ENCODE assay signal across 8 cellular contexts in genomic region chr3:13091898-13092620, GRCh38. TPM values are rescaled to one million over a fixed set of nuclear protein-coding genes. Genes with fewer than 3 reads are reported as not detected.
DNase-seq lines count a peak whose midpoint lies in the region; ATAC-seq and TF ChIP-seq lines count a peak whose summit lies in the region.

No MANE protein-coding gene starts in this region.

- H3K4me1 Mint-ChIP-seq in T-helper 17 cell: peaks cover 6% of the 10 kb centered on the region

- H3K4me3 Mint-ChIP-seq in T-helper 17 cell: no peak overlapping the region

- no peak overlapping the region for H3K4me3 ChIP-seq in retinal pigment epithelial cell (ENCODE audit: low read length)

- intact Hi-C loops in left ventricle myocardium superior (cut with micrococcal nuclease): loop anchor here (10.0 kb wide), 1 partner anchor 363 kb away; no protein-coding TSS in a partner anchor

- DNase-seq in C1 segment of cervical spinal cord (lab: John Stamatoyannopoulos, UW) (peak; percentile 15 to 80 (median 60)), Kasumi-1 (lab: John Stamatoyannopoulos, UW) (peak; percentile 68 to 70), T-helper 17 cell (peak; percentile 61 to 79 (median 62)), amniotic epithelial cell (ENCODE audit: low read depth) (peak; percentile 59), left ventricle myocardium superior (peak; percentile 90), retinal pigment epithelial cell (ENCODE audit: low read depth) (no peak)

- H3K9me3 ChIP-seq in T-helper 17 cell (ENCODE audit: control insufficient read depth, low read length, poor library complexity, severe bottlenecking): no peaks in the 10 kb centered on the region

- peak overlapping the region; percentile 39 for H3K27ac Mint-ChIP-seq in T-helper 17 cell

- ATAC-seq in GM19452 (IDR thresholded peaks at IDR 0.05; ENCODE audit: unreplicated experiment) (peak; percentile 60), T-helper 17 cell (peak; percentile 82), left ventricle myocardium superior (peak; percentile 87), HG03521 (IDR thresholded peaks at IDR 0.05; ENCODE audit: unreplicated experiment) (no peak)

- H3K27me3 Mint-ChIP-seq in T-helper 17 cell: peaks cover 24% of the 10 kb centered on the region

- no peaks in the 10 kb centered on the region for H3K36me3 Mint-ChIP-seq in T-helper 17 cell (ENCODE audit: low read depth)

- peak; percentile 93 for TF ChIP-seq CTCF in retinal pigment epithelial cell (conservative IDR thresholded peaks at IDR 0.05; ENCODE audit: low read depth, low read length)

RNA-seq across cellular contexts. Expression of gene IQSEC1, which starts 18.8 kb away (rescaled TPM):
- total RNA-seq in T-helper 17 cell (100 to 1,000 TPM; 114 to 128 TPM), left ventricle myocardium superior (95.1 TPM)
